2 cellular contexts compared by ENCODE assay signal in genomic region chr6:53627391-53628218, GRCh38.
TF ChIP-seq lines count a peak whose summit lies in the region.

No MANE protein-coding gene starts in this region.

TF ChIP-seq in K562, 482 proteins besides CTCF, POLR2A, EP300 and RAD21:
- TF ChIP-seq, protein P1, sequence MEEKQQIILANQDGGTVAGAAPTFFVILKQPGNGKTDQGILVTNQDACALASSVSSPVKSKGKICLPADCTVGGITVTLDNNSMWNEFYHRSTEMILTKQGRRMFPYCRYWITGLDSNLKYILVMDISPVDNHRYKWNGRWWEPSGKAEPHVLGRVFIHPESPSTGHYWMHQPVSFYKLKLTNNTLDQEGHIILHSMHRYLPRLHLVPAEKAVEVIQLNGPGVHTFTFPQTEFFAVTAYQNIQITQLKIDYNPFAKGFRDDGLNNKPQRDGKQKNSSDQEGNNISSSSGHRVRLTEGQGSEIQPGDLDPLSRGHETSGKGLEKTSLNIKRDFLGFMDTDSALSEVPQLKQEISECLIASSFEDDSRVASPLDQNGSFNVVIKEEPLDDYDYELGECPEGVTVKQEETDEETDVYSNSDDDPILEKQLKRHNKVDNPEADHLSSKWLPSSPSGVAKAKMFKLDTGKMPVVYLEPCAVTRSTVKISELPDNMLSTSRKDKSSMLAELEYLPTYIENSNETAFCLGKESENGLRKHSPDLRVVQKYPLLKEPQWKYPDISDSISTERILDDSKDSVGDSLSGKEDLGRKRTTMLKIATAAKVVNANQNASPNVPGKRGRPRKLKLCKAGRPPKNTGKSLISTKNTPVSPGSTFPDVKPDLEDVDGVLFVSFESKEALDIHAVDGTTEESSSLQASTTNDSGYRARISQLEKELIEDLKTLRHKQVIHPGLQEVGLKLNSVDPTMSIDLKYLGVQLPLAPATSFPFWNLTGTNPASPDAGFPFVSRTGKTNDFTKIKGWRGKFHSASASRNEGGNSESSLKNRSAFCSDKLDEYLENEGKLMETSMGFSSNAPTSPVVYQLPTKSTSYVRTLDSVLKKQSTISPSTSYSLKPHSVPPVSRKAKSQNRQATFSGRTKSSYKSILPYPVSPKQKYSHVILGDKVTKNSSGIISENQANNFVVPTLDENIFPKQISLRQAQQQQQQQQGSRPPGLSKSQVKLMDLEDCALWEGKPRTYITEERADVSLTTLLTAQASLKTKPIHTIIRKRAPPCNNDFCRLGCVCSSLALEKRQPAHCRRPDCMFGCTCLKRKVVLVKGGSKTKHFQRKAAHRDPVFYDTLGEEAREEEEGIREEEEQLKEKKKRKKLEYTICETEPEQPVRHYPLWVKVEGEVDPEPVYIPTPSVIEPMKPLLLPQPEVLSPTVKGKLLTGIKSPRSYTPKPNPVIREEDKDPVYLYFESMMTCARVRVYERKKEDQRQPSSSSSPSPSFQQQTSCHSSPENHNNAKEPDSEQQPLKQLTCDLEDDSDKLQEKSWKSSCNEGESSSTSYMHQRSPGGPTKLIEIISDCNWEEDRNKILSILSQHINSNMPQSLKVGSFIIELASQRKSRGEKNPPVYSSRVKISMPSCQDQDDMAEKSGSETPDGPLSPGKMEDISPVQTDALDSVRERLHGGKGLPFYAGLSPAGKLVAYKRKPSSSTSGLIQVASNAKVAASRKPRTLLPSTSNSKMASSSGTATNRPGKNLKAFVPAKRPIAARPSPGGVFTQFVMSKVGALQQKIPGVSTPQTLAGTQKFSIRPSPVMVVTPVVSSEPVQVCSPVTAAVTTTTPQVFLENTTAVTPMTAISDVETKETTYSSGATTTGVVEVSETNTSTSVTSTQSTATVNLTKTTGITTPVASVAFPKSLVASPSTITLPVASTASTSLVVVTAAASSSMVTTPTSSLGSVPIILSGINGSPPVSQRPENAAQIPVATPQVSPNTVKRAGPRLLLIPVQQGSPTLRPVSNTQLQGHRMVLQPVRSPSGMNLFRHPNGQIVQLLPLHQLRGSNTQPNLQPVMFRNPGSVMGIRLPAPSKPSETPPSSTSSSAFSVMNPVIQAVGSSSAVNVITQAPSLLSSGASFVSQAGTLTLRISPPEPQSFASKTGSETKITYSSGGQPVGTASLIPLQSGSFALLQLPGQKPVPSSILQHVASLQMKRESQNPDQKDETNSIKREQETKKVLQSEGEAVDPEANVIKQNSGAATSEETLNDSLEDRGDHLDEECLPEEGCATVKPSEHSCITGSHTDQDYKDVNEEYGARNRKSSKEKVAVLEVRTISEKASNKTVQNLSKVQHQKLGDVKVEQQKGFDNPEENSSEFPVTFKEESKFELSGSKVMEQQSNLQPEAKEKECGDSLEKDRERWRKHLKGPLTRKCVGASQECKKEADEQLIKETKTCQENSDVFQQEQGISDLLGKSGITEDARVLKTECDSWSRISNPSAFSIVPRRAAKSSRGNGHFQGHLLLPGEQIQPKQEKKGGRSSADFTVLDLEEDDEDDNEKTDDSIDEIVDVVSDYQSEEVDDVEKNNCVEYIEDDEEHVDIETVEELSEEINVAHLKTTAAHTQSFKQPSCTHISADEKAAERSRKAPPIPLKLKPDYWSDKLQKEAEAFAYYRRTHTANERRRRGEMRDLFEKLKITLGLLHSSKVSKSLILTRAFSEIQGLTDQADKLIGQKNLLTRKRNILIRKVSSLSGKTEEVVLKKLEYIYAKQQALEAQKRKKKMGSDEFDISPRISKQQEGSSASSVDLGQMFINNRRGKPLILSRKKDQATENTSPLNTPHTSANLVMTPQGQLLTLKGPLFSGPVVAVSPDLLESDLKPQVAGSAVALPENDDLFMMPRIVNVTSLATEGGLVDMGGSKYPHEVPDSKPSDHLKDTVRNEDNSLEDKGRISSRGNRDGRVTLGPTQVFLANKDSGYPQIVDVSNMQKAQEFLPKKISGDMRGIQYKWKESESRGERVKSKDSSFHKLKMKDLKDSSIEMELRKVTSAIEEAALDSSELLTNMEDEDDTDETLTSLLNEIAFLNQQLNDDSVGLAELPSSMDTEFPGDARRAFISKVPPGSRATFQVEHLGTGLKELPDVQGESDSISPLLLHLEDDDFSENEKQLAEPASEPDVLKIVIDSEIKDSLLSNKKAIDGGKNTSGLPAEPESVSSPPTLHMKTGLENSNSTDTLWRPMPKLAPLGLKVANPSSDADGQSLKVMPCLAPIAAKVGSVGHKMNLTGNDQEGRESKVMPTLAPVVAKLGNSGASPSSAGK (IDR thresholded peaks at IDR 0.05): peak; percentile 54
- no peak for TF ChIP-seq ZNF511 (CRISPR knock-in tag; IDR thresholded peaks at IDR 0.05)

TF ChIP-seq in liver, 16 proteins besides CTCF, POLR2A, EP300 and RAD21 (continued from another document):
- TF ChIP-seq REST (IDR thresholded peaks at IDR 0.05) (no peak), NR2F2 (IDR thresholded peaks at IDR 0.05) (no peak), HNF4A (conservative IDR thresholded peaks at IDR 0.05) (peak; percentile 38 to 43), MAX (IDR thresholded peaks at IDR 0.05) (no peak), FOXA1 (IDR thresholded peaks at IDR 0.05) (no peak), JUND (IDR thresholded peaks at IDR 0.05) (no peak), GABPA (IDR thresholded peaks at IDR 0.05 in 1 of 2, conservative IDR thresholded peaks at IDR 0.05 in 1 of 2) (no peak), HNF4G (IDR thresholded peaks at IDR 0.05) (no peak), RXRA (IDR thresholded peaks at IDR 0.05) (peak in 1 of 2 donors; percentile 11)
TF ChIP-seq in liver: peak in this region for 2.
